ENCODE assay signal across 21 cellular contexts in the genomic region with DNA sequence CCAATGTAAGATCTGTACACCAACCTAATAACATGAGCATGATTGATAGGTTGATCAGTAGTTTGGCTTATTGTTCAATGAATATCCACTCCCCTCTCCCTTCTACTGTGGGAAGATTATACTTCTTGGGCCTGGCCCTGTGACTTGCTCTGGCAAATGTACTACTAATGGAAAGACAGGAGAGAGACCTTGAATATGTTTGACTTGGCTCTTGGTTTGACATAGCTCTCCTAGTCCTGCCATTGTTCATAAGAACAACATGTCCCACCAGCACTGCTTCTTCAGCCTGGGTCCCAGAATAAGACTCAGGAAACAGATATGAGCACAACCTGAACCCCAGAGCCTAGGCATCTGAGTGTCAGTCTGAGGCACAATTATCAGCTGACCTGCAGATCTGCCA.
A peak's percentile ranks its signal among the peaks of the same experiment; 100 is the strongest.
DNase-seq lines count a peak whose midpoint lies in the region; ATAC-seq, FAIRE-seq and TF ChIP-seq lines count a peak whose summit lies in the region.
"Had no signal": no experiment of that assay in that cellular context is flagged by ENCODE, and none has a peak within 500 bp of the region (broad histone marks: within the 10 kb centered on the region; RNA-seq: fewer than 3 reads in every experiment).

No MANE protein-coding gene starts in this region.

- no peak overlapping the region for H3K4me3 Mint-ChIP-seq in mesothelial cell of epicardium
- H3K4me3 Mint-ChIP-seq: B cell; CD4-positive, CD25-positive, alpha-beta regulatory T cell; CD8-positive, alpha-beta T cell; HFFc6 had no signal

- peak overlapping the region; percentile 73 for H3K27ac Mint-ChIP-seq in mesothelial cell of epicardium
- H3K27ac Mint-ChIP-seq: B cell; CD4-positive, CD25-positive, alpha-beta regulatory T cell; HFFc6 had no signal

- DNase-seq in K562 (ENCODE audit: extremely low read depth in 1 of 4, low spot score in 3 of 4), result no peak
- DNase-seq in islet precursor cell, result peak; percentile 6
- DNase-seq in mesothelial cell of epicardium (ENCODE audit: low spot score in 2 of 2, unreplicated experiment in 2 of 2), result no peak
- DNase-seq in spleen, result no peak
- DNase-seq in cerebellar cortex (ENCODE audit: low spot score), result no peak
- DNase-seq: CD4-positive, CD25-positive, alpha-beta regulatory T cell; CD8-positive, alpha-beta T cell; DMS153; DND-41; GOT3; HFFc6 had no signal

- H3K4me1 Mint-ChIP-seq in mesothelial cell of epicardium, result peaks cover 7% of the 10 kb centered on the region

- no peak overlapping the region for H3K4me2 ChIP-seq in K562 (ENCODE audit: insufficient read depth, low read length)
- H3K4me2 ChIP-seq: BLaER1 had no signal

- no peak for TF ChIP-seq RAD21 in K562 (CRISPR knock-in tag; conservative IDR thresholded peaks at IDR 0.05 in 1 of 2, IDR thresholded peaks at IDR 0.05 in 1 of 2)

- no peak for ATAC-seq in K562
- ATAC-seq in HG02973 (IDR thresholded peaks at IDR 0.05; ENCODE audit: unreplicated experiment), result no peak
- ATAC-seq: CD8-positive, alpha-beta T cell had no signal

- H3K9me3 ChIP-seq in K562 (replicated peaks; ENCODE audit: control insufficient read depth, insufficient read depth, low read depth, low read length), result peaks cover 14% of the 10 kb centered on the region
- peaks cover 2 to 60% (median 48%) of the 10 kb centered on the region in 8 donors for H3K9me3 ChIP-seq in spleen

- H3K36me3 Mint-ChIP-seq in mesothelial cell of epicardium, result peaks cover 11% of the 10 kb centered on the region
- H3K36me3 Mint-ChIP-seq: CD4-positive, CD25-positive, alpha-beta regulatory T cell had no signal

- intact Hi-C loops in K562 (cut with micrococcal nuclease) (no loop called here), spleen (cut with DNase I; ENCODE audit: low total_unique reads) (no loop called here)

- FAIRE-seq in K562 (lab: Jason Lieb, UNC), result no peak
- FAIRE-seq: A204.1, G401.6, GM12892, H54 had no signal

- in situ Hi-C loops in K562 (cut with MboI), result no loop called here

- TF ChIP-seq CTCF in K562 (IDR thresholded peaks at IDR 0.05 in 2 of 3, conservative IDR thresholded peaks at IDR 0.05 in 1 of 3; ENCODE audit: insufficient read depth in 2 of 3, low read depth in 1 of 3, low read length in 3 of 3) (no peak), mesothelial cell of epicardium (IDR thresholded peaks at IDR 0.05; ENCODE audit: unreplicated experiment) (no peak), spleen (IDR thresholded peaks at IDR 0.05 in 8 of 11, conservative IDR thresholded peaks at IDR 0.05 in 3 of 11) (no peak)

- no peak overlapping the region for H3K9ac ChIP-seq in K562 (ENCODE audit: insufficient read depth in 1 of 2, low read depth in 2 of 2, low read length in 2 of 2)
- H3K9ac ChIP-seq: BLaER1 had no signal

- TF ChIP-seq POLR2A in K562 (conservative IDR thresholded peaks at IDR 0.05) (no peak), spleen (IDR thresholded peaks at IDR 0.05) (no peak)

- H3K4me1 ChIP-seq in K562 (replicated peaks in 1 of 2; ENCODE audit: control insufficient read depth in 2 of 2, insufficient read depth in 2 of 2, low read length in 2 of 2) (peaks cover 0 to 17% of the 10 kb centered on the region in 2 experiments; a peak in 3 of 5 replicates), spleen (peaks cover 0 to 12% (median 0%) of the 10 kb centered on the region in 6 donors)
- H3K4me1 ChIP-seq: HAP-1 had no signal

- H3K36me3 ChIP-seq in K562 (ENCODE audit: control insufficient read depth, insufficient read depth, low read length) (no peaks in the 10 kb centered on the region), spleen (peaks cover 0 to 13% (median 0%) of the 10 kb centered on the region in 6 donors)
- H3K36me3 ChIP-seq: BLaER1, HAP-1 had no signal

- no peaks in the 10 kb centered on the region for H3K27me3 Mint-ChIP-seq in mesothelial cell of epicardium (ENCODE audit: low read depth)
- H3K27me3 Mint-ChIP-seq: B cell; CD4-positive, CD25-positive, alpha-beta regulatory T cell had no signal

- H3K9me1 ChIP-seq in K562 (ENCODE audit: control insufficient read depth, insufficient read depth, low read length), result no peaks in the 10 kb centered on the region

- peaks cover 33% of the 10 kb centered on the region for H3K9me3 Mint-ChIP-seq in mesothelial cell of epicardium

- no TSS peak for BruUV-seq in K562 (replicated peaks; lab: Mats Ljungman, UMichigan)

- no peaks in the 10 kb centered on the region for H3K79me2 ChIP-seq in K562 (ENCODE audit: control insufficient read depth, insufficient read depth, low read length)

- CTCF ChIA-PET in K562 (lab: Yijun Ruan, JAX; ENCODE audit: low intra/inter-chr PET ratio), result no interaction called here

- no peak overlapping the region for H3K27ac ChIP-seq in K562 (ENCODE audit: extremely low read depth, low read depth, low read length)
- no peak overlapping the region for H3K27ac ChIP-seq in spleen
- H3K27ac ChIP-seq: 22Rv1, BLaER1, C4-2B had no signal

- H2AFZ ChIP-seq in K562 (ENCODE audit: low read depth, low read length), result peak overlapping the region; percentile 36; the same call in 1 of the 2 replicates

- TF ChIP-seq EP300 in K562 (IDR thresholded peaks at IDR 0.05; ENCODE audit: low read length), result no peak

- POLR2A ChIA-PET in K562 (lab: Yijun Ruan, JAX), result no interaction called here

- no peak overlapping the region for H3K4me3 ChIP-seq in K562
- no peak overlapping the region for H3K4me3 ChIP-seq in spleen
- H3K4me3 ChIP-seq: BLaER1, HAP-1 had no signal

- no peaks in the 10 kb centered on the region for H3K27me3 ChIP-seq in K562 (ENCODE audit: control insufficient read depth in 2 of 2, insufficient read depth in 2 of 2, low read length in 2 of 2)
- no peaks in the 10 kb centered on the region for H3K27me3 ChIP-seq in spleen (replicated peaks in 1 of 7)
- H3K27me3 ChIP-seq: BLaER1 had no signal

- H4K20me1 ChIP-seq in K562 (replicated peaks; ENCODE audit: control insufficient read depth, insufficient read depth, low read length), result no peaks in the 10 kb centered on the region
- H4K20me1 ChIP-seq: BLaER1 had no signal

TF ChIP-seq in K562, 482 proteins besides CTCF, POLR2A, EP300 and RAD21:
- TF ChIP-seq KLF10 (CRISPR knock-in tag; IDR thresholded peaks at IDR 0.05), result no peak
- no peak for TF ChIP-seq ZNF354B (CRISPR knock-in tag; IDR thresholded peaks at IDR 0.05)
- TF ChIP-seq, protein P1, sequence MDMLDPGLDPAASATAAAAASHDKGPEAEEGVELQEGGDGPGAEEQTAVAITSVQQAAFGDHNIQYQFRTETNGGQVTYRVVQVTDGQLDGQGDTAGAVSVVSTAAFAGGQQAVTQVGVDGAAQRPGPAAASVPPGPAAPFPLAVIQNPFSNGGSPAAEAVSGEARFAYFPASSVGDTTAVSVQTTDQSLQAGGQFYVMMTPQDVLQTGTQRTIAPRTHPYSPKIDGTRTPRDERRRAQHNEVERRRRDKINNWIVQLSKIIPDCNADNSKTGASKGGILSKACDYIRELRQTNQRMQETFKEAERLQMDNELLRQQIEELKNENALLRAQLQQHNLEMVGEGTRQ (CRISPR knock-in tag; IDR thresholded peaks at IDR 0.05), result no peak
- no peak for TF ChIP-seq JUND (IDR thresholded peaks at IDR 0.05; ENCODE audit: borderline replicate concordance, low read depth, low read length)
- no peak for TF ChIP-seq JUND (tag; IDR thresholded peaks at IDR 0.05; ENCODE audit: borderline replicate concordance, low read depth, low read length)
